ENCODE assay signal across 2 cellular contexts in genomic region chr2:27442282-27442980, GRCh38.
TF ChIP-seq lines count a peak whose summit lies in the region.

Gene KRTCAP3 (plus strand): TSS chr2:27442381. CDS start chr2:27442413, 32 bp downstream.

TF ChIP-seq in GM12878, 131 proteins besides CTCF, POLR2A, EP300 and RAD21 (continued from another document):
- TF ChIP-seq IRF5 (IDR thresholded peaks at IDR 0.05; ENCODE audit: borderline replicate concordance) = no peak
- no peak for TF ChIP-seq SKIL (IDR thresholded peaks at IDR 0.05; ENCODE audit: low read depth, poor library complexity, severe bottlenecking)
- TF ChIP-seq ATF7 (IDR thresholded peaks at IDR 0.05; ENCODE audit: low read depth) = no peak
- TF ChIP-seq MEF2A (IDR thresholded peaks at IDR 0.05; ENCODE audit: insufficient read depth, low read depth, low read length) = no peak
- TF ChIP-seq IRF3 (IDR thresholded peaks at IDR 0.05) = no peak
- TF ChIP-seq RELA (IDR thresholded peaks at IDR 0.05; ENCODE audit: borderline replicate concordance, partially characterized antibody) = no peak
- TF ChIP-seq DPF2 (IDR thresholded peaks at IDR 0.05) = no peak
- TF ChIP-seq YBX1 (IDR thresholded peaks at IDR 0.05) = no peak
- TF ChIP-seq BCL11A (IDR thresholded peaks at IDR 0.05; ENCODE audit: low read depth, low read length) = no peak
- no peak for TF ChIP-seq CEBPB (IDR thresholded peaks at IDR 0.05; ENCODE audit: borderline replicate concordance in 1 of 2, low read depth in 2 of 2, low read length in 2 of 2)
- no peak for TF ChIP-seq PAX5 (IDR thresholded peaks at IDR 0.05; ENCODE audit: borderline replicate concordance, low read depth, low read length)
- no peak for TF ChIP-seq E2F4 (IDR thresholded peaks at IDR 0.05; ENCODE audit: low read depth, low read length)
- TF ChIP-seq CHD4 (IDR thresholded peaks at IDR 0.05) = no peak
- no peak for TF ChIP-seq STAT1 (conservative IDR thresholded peaks at IDR 0.05)
- no peak for TF ChIP-seq SUPT20H (IDR thresholded peaks at IDR 0.05; ENCODE audit: borderline replicate concordance, control insufficient read depth, low read depth, low read length)
TF ChIP-seq in GM12878: peak in this region for 0.

TF ChIP-seq in liver, 16 proteins besides CTCF, POLR2A, EP300 and RAD21 (continued from another document):
- TF ChIP-seq REST (IDR thresholded peaks at IDR 0.05) (no peak), FOXA1 (IDR thresholded peaks at IDR 0.05) (no peak), NR2F2 (IDR thresholded peaks at IDR 0.05) (no peak), ATF3 (IDR thresholded peaks at IDR 0.05) (no peak), YY1 (IDR thresholded peaks at IDR 0.05) (no peak), JUND (IDR thresholded peaks at IDR 0.05) (no peak), ZBTB33 (IDR thresholded peaks at IDR 0.05) (no peak), RXRA (IDR thresholded peaks at IDR 0.05) (no peak)
